29 cellular contexts compared by ENCODE assay signal in genomic region chr12:44248436-44248835, GRCh38.
"Had no signal": no experiment of that assay in that cellular context is flagged by ENCODE, and none has a peak within 500 bp of the region (broad histone marks: within the 10 kb centered on the region; RNA-seq: fewer than 3 reads in every experiment).

No MANE protein-coding gene starts in this region.

- H3K36me3 ChIP-seq: MG63 had no signal

- H3K9me3 ChIP-seq: MG63 had no signal

- H3K27me3 ChIP-seq: MG63 had no signal

- H3K4me3 ChIP-seq: MG63 had no signal

- DNase-seq: Karpas-422, Kasumi-1, MG63, MM.1S, MV-4-11, NCI-H1048, NCI-H1092, NCI-H1092 treated with DMSO at 0.1 percent for 48 hours, NCI-H1105, NCI-H1105 treated with DMSO at 0.1 percent for 48 hours, NCI-H1417 treated with DMSO at 0.1 percent for 48 hours, NCI-H1436 treated with DMSO at 0.1 percent for 48 hours, NCI-H146, NCI-H1694, NCI-H1694 treated with DMSO at 0.1 percent for 48 hours, NCI-H1930, NCI-H2029, NCI-H2029 treated with DMSO at 0.1 percent for 48 hours, NCI-H2081, NCI-H2081 treated with DMSO at 0.1 percent for 48 hours, NCI-H2107, NCI-H2171, NCI-H2171 treated with DMSO at 0.1 percent for 48 hours, NCI-H2227 treated with DMSO at 0.1 percent for 48 hours, NCI-H226, NCI-H345, NCI-H446 treated with DMSO at 0.1 percent for 48 hours, NCI-H510A, NCI-H510A treated with DMSO at 0.1 percent for 48 hours had no signal
